ENCODE assay signal across 23 cellular contexts in the genomic region with DNA sequence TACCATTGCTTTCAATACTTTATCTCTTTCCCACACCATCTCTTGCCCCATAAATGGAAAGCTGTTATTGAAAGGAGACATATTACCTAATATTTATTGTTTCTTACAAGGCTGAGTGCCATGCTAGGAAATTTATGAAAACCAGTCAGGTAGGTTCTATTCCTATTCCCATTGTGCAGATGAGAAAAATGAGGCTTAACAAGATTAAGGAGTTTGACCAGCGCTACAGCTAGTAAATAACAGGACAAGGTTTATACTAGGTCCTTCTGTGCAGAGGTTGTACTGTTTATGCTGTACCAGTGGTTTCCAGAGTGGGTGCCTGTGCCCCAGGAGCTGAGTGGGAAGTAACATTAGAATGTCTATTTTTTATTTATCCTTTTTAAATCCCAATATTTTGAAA. TPM values are rescaled to one million over a fixed set of nuclear protein-coding genes. Genes with fewer than 3 reads are reported as not detected.
"Had no signal": no experiment of that assay in that cellular context is flagged by ENCODE, and none has a peak within 500 bp of the region (broad histone marks: within the 10 kb centered on the region; RNA-seq: fewer than 3 reads in every experiment).

No MANE protein-coding gene starts in this region.

- H3K4me3 ChIP-seq: MG63 had no signal

- H3K9me3 Mint-ChIP-seq: IgD-negative memory B cell, T-cell had no signal

- ATAC-seq: Panc1, T-cell had no signal

- H3K27me3 ChIP-seq: MG63 had no signal

- DNase-seq: MG63, NCI-H1092, NCI-H1105 treated with DMSO at 0.1 percent for 48 hours, NCI-H1417 treated with DMSO at 0.1 percent for 48 hours, NCI-H146, NCI-H1694 treated with DMSO at 0.1 percent for 48 hours, NCI-H1930, NCI-H2081, NCI-H2107, NCI-H2227 treated with DMSO at 0.1 percent for 48 hours, NCI-H446, NCI-H510A, NCI-H524 treated with DMSO at 0.1 percent for 48 hours, NCI-H774, SHP77, SK-N-SH, SW 1271, T-cell had no signal

- H3K4me3 Mint-ChIP-seq: IgD-negative memory B cell, T-cell had no signal

- H3K27ac Mint-ChIP-seq: IgD-negative memory B cell, T-cell had no signal

- H3K36me3 Mint-ChIP-seq: T-cell had no signal

- H3K9me3 ChIP-seq: MG63, SK-N-SH had no signal

- H3K27ac ChIP-seq: RWPE1 had no signal

- H3K9me2 ChIP-seq: SK-N-SH had no signal

- H3K36me3 ChIP-seq: MG63 had no signal

RNA-seq across cellular contexts. Expression of gene TCP11, which starts 35.5 kb away (rescaled TPM):
- total RNA-seq: HT1080, SK-MEL-5, T-cell had no signal
- polyA plus RNA-seq: IgD-negative memory B cell had no signal
